Comparison of ENCODE assay signal across 9 cellular contexts in the genomic region with DNA sequence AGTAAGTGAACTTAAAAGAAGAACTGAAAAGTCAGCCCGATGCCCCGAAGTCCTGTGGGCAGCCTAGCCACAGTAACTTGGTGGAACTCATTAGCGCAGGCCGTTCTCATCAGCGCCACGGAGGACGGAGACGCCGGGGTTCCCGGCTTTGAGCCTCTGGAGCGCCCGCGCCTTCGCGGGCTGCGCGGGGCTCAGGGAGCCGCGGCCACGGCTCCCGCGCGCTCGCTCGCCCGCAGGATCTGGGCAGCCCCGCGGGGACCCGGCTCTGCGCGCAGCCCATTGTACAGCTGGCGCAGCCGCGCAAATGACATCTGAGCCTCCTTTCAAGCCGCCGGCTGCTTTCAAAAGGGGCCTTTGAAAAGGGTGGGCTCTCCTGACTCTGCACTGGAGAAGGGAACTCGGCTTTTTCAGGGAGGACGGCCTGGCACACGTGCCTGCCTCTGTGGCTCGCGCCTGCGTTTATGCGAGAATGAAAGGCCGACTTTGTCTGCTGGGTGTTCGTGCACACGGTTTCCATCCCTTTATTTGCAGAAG.
DNase-seq lines count a peak whose midpoint lies in the region; ATAC-seq and TF ChIP-seq lines count a peak whose summit lies in the region.
"Had no signal": no experiment of that assay in that cellular context is flagged by ENCODE, and none has a peak within 500 bp of the region (broad histone marks: within the 10 kb centered on the region; RNA-seq: fewer than 3 reads in every experiment).

No MANE protein-coding gene starts in this region.

- in situ Hi-C loops in ACHN (cut with HindIII; ENCODE audit: low pct_ligation_motif_present, low pct_unique_long_range_greater_than_20kb, low sequenced_read_pairs), result no loop called here

- no peak overlapping the region for H3K27ac ChIP-seq in coronary artery
- H3K27ac ChIP-seq: body of pancreas had no signal

- DNase-seq in ACHN (peak; percentile 3), coronary artery (ENCODE audit: low spot score) (no peak), midbrain (lab: John Stamatoyannopoulos, UW) (peak; percentile 67), GM10266 (ENCODE audit: extremely low spot score) (no peak), RKO (ENCODE audit: low spot score) (no peak)

- no peak for TF ChIP-seq CTCF in coronary artery (IDR thresholded peaks at IDR 0.05)
- TF ChIP-seq CTCF in GM10266 (IDR thresholded peaks at IDR 0.05; ENCODE audit: control insufficient read depth, insufficient read depth, low read depth, missing control alignments), result no peak

- peak overlapping the region; percentile 70 for H3K4me3 ChIP-seq in coronary artery
- H3K4me3 ChIP-seq: body of pancreas had no signal

- peak; percentile 56 for ATAC-seq in GM21423 (IDR thresholded peaks at IDR 0.05; ENCODE audit: unreplicated experiment)
- ATAC-seq in GM19035 (IDR thresholded peaks at IDR 0.05; ENCODE audit: unreplicated experiment), result no peak
- no peak for ATAC-seq in HG03457 (IDR thresholded peaks at IDR 0.05; ENCODE audit: unreplicated experiment)
- ATAC-seq: body of pancreas had no signal

Comparison
In these comparisons a context has a peak if more than half of its experiments do, and no peak if none do; other contexts are left out.
1. DNase-seq: peak in ACHN (single experiment) and midbrain (single experiment); none in coronary artery (single experiment), GM10266 (single experiment) and RKO (single experiment).